Comparison of ENCODE assay signal across 1 cellular context in the genomic region with DNA sequence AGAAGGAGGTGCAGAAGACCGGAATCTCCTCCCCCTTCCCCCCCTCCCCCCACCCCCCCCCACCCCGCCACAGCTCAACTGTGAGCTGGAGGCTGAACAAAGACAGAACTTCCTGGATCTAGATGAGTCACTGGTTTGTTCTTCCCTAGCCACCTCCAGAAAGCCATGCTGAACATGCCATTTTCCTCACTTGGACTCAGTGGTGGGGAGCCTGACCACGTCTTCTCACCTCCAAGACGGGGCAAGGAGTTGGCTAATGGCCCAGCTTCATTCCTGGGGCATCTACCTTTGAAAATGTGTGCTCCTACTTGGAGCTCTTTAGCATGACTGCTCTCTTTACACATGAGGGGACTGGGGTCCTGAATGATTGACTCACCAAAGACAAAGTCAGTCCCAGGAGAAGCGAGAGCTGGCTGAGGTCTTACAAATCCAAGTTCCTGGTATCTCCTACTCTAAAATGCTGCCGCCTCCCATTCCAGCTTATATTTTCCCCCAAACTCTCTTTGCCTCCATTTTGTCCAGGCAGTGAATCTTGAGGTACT.
TF ChIP-seq lines count a peak whose summit lies in the region.

No MANE protein-coding gene starts in this region.

TF ChIP-seq in HCT116, 20 proteins besides CTCF, POLR2A, EP300 and RAD21 (continued from another document):
- TF ChIP-seq, protein P1, sequence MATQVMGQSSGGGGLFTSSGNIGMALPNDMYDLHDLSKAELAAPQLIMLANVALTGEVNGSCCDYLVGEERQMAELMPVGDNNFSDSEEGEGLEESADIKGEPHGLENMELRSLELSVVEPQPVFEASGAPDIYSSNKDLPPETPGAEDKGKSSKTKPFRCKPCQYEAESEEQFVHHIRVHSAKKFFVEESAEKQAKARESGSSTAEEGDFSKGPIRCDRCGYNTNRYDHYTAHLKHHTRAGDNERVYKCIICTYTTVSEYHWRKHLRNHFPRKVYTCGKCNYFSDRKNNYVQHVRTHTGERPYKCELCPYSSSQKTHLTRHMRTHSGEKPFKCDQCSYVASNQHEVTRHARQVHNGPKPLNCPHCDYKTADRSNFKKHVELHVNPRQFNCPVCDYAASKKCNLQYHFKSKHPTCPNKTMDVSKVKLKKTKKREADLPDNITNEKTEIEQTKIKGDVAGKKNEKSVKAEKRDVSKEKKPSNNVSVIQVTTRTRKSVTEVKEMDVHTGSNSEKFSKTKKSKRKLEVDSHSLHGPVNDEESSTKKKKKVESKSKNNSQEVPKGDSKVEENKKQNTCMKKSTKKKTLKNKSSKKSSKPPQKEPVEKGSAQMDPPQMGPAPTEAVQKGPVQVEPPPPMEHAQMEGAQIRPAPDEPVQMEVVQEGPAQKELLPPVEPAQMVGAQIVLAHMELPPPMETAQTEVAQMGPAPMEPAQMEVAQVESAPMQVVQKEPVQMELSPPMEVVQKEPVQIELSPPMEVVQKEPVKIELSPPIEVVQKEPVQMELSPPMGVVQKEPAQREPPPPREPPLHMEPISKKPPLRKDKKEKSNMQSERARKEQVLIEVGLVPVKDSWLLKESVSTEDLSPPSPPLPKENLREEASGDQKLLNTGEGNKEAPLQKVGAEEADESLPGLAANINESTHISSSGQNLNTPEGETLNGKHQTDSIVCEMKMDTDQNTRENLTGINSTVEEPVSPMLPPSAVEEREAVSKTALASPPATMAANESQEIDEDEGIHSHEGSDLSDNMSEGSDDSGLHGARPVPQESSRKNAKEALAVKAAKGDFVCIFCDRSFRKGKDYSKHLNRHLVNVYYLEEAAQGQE (IDR thresholded peaks at IDR 0.05; ENCODE audit: low read depth) = no peak
- TF ChIP-seq JUND (IDR thresholded peaks at IDR 0.05) (peak; percentile 64; the same call in 1 of the 2 replicates), SP1 (IDR thresholded peaks at IDR 0.05; ENCODE audit: low read depth) (peak; percentile 42), YY1 (IDR thresholded peaks at IDR 0.05; ENCODE audit: extremely low read depth, insufficient replicate concordance, low read depth, low read length) (peak; percentile 68), ELF1 (IDR thresholded peaks at IDR 0.05; ENCODE audit: borderline replicate concordance, low read depth) (no peak)
- TF ChIP-seq, protein P2, sequence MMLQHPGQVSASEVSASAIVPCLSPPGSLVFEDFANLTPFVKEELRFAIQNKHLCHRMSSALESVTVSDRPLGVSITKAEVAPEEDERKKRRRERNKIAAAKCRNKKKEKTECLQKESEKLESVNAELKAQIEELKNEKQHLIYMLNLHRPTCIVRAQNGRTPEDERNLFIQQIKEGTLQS (IDR thresholded peaks at IDR 0.05) = no peak
